12 cellular contexts compared by ENCODE assay signal in genomic region chr16:70680495-70681381, GRCh38. TPM values are rescaled to one million over a fixed set of nuclear protein-coding genes. Genes with fewer than 3 reads are reported as not detected.
DNase-seq lines count a peak whose midpoint lies in the region; ATAC-seq and TF ChIP-seq lines count a peak whose summit lies in the region.
"Had no signal": no experiment of that assay in that cellular context is flagged by ENCODE, and none has a peak within 500 bp of the region (broad histone marks: within the 10 kb centered on the region; RNA-seq: fewer than 3 reads in every experiment).

No MANE protein-coding gene starts in this region.

- intact Hi-C loops in right lobe of liver (cut with DNase I): loop anchor here (5.0 to 10.0 kb wide), 3 partner anchors 54 to 87 kb away; no protein-coding TSS in a partner anchor
- intact Hi-C loops in stomach (cut with DNase I; ENCODE audit: low total_unique reads): no loop called here

- H3K4me3 ChIP-seq in right lobe of liver (no peak overlapping the region), stomach (peak overlapping the region in 1 of 4 donors; percentile 0)
- H3K4me3 ChIP-seq: left lung had no signal

- 33% methylated on average over 2 of the region's 18 CpGs for WGBS in right lobe of liver (ENCODE audit: insufficient coverage, low coverage, low lambda C conversion rate, missing lambda C conversion rate)
- 60 to 74% (median 73%) methylated on average over 9 to 18 of the region's 18 CpGs for WGBS in stomach, 5 donors

- H3K27me3 ChIP-seq in right lobe of liver (no peaks in the 10 kb centered on the region), stomach (peaks cover 0 to 11% (median 0%) of the 10 kb centered on the region in 3 donors)

- CTCF ChIA-PET in HEK293T (lab: Yijun Ruan, JAX): interaction anchor here (1.3 kb wide), 1 partner anchor 91 kb away, joined by 3 read pairs; no protein-coding TSS in a partner anchor

- DNase-seq in HFFc6: no peak
- peak; percentile 68 for DNase-seq in chondrocyte (ENCODE audit: low spot score)
- peak in 2 of 3 donors; percentile 26 to 48 for DNase-seq in right lobe of liver
- no peak for DNase-seq in stomach
- DNase-seq in dedifferentiated amniotic fluid mesenchymal stem cell (ENCODE audit: extremely low spot score): no peak
- no peak for DNase-seq in HEK293T (ENCODE audit: extremely low spot score)
- DNase-seq in GDM1 (lab: John Stamatoyannopoulos, UW): no peak
- DNase-seq in NCI-H345 treated with DMSO at 0.1 percent for 48 hours (lab: John Stamatoyannopoulos, UW; ENCODE audit: unreplicated experiment): no peak
- DNase-seq: activated CD4-positive, alpha-beta T cell treated with anti-CD3 and anti-CD28 coated beads, Interleukin-2, amount 50 U/mL, for 1 hour; activated gamma-delta T cell treated with Interleukin-2 at 50 U/mL for 16 hours; NCI-H1436 treated with DMSO at 0.1 percent for 48 hours had no signal

- POLR2A ChIA-PET in HEK293T (lab: Yijun Ruan, JAX): no interaction called here

- H3K36me3 Mint-ChIP-seq in HFFc6 (ENCODE audit: low read depth) (peaks cover 4% of the 10 kb centered on the region; the same call in 1 of the 2 replicates), chondrocyte (ENCODE audit: low read depth) (peaks cover 19% of the 10 kb centered on the region)

- H3K9me3 ChIP-seq in right lobe of liver (no peaks in the 10 kb centered on the region), stomach (no peaks in the 10 kb centered on the region)
- H3K9me3 ChIP-seq: left lung had no signal

- H3K27ac Mint-ChIP-seq in HFFc6 (peak overlapping the region; percentile 61), chondrocyte (ENCODE audit: unreplicated experiment) (peak overlapping the region; percentile 86)

- no peak for TF ChIP-seq EP300 in stomach (IDR thresholded peaks at IDR 0.05)

- H3K36me3 ChIP-seq in right lobe of liver (peaks cover 0 to 43% (median 21%) of the 10 kb centered on the region in 4 donors), stomach (peaks cover 26 to 42% (median 41%) of the 10 kb centered on the region in 4 donors)

- ATAC-seq in right lobe of liver: no peak
- ATAC-seq: left lung had no signal

- no peak overlapping the region for H3K4me3 Mint-ChIP-seq in HFFc6
- peak overlapping the region; percentile 4 for H3K4me3 Mint-ChIP-seq in chondrocyte (ENCODE audit: unreplicated experiment)

- H3K9me3 Mint-ChIP-seq in HFFc6: no peaks in the 10 kb centered on the region
- no peaks in the 10 kb centered on the region for H3K9me3 Mint-ChIP-seq in chondrocyte (ENCODE audit: low read depth)

- H3K4me1 ChIP-seq in right lobe of liver (peaks cover 0 to 40% (median 13%) of the 10 kb centered on the region in 4 donors), stomach (peaks cover 50 to 60% (median 55%) of the 10 kb centered on the region in 4 donors)

- TF ChIP-seq POLR2A in right lobe of liver (IDR thresholded peaks at IDR 0.05): no peak
- TF ChIP-seq POLR2A in stomach (IDR thresholded peaks at IDR 0.05): no peak

- peaks cover 13% of the 10 kb centered on the region for H3K4me1 Mint-ChIP-seq in HFFc6 (ENCODE audit: low read depth)
- H3K4me1 Mint-ChIP-seq in chondrocyte (ENCODE audit: low read depth): peaks cover 45% of the 10 kb centered on the region

- H3K27ac ChIP-seq in right lobe of liver (peak overlapping the region; percentile 77 to 88 (median 83)), stomach (peak overlapping the region in 4 of 5 donors; percentile 64 to 95 (median 84))

- TF ChIP-seq CTCF in HFFc6 (IDR thresholded peaks at IDR 0.05) (no peak; the same call in 1 of the 2 replicates), chondrocyte (IDR thresholded peaks at IDR 0.05) (no peak), right lobe of liver (IDR thresholded peaks at IDR 0.05) (no peak), stomach (IDR thresholded peaks at IDR 0.05) (no peak)

- H3K27me3 Mint-ChIP-seq in HFFc6 (ENCODE audit: insufficient read depth) (peaks cover 5% of the 10 kb centered on the region; the same call in 1 of the 2 replicates), chondrocyte (ENCODE audit: low read depth) (no peaks in the 10 kb centered on the region)

TF ChIP-seq in HEK293T, 16 proteins besides CTCF, POLR2A, EP300 and RAD21:
- TF ChIP-seq FOXM1 (IDR thresholded peaks at IDR 0.05; ENCODE audit: borderline replicate concordance) (no peak), PKNOX1 (IDR thresholded peaks at IDR 0.05) (no peak), SP1 (IDR thresholded peaks at IDR 0.05) (no peak), HDGF (IDR thresholded peaks at IDR 0.05; ENCODE audit: borderline replicate concordance) (no peak), NFRKB (IDR thresholded peaks at IDR 0.05) (no peak)

RNA-seq across cellular contexts. Expression of gene MTSS2, which starts 5.1 kb away (rescaled TPM):
- total RNA-seq in HFFc6 (2021; fragmentation: NEBNext Ultra II Directional; extraction: Animal tissue kit (Norgen Biotek cat#: 25700)): 10 to 100 TPM; 82.0 to 96.1 (median 86.5) TPM
- total RNA-seq in chondrocyte (243 to 296 TPM (median 282 TPM) in 3 replicates), right lobe of liver (100 to 1,000 TPM in 2 of 6 experiments, 10 to 100 TPM in 4; 28.5 to 117 (median 80.2) TPM), stomach (10 to 100 TPM in 4 of 5 donors, 1 to 10 TPM in 1; 5.8 to 50.7 (median 17.4) TPM)
- polyA plus RNA-seq in stomach: 10 to 100 TPM; 19.7 to 42.2 (median 33.0) TPM

RNA-seq across cellular contexts. Expression of gene IL34, which starts 34.4 kb away (rescaled TPM):
- total RNA-seq in HFFc6 (2021; fragmentation: NEBNext Ultra II Directional; extraction: Animal tissue kit (Norgen Biotek cat#: 25700)): under 1 TPM in 2 of 6 experiments, not detected in 4; 0.09 TPM
- total RNA-seq in chondrocyte (13.0 to 25.0 TPM (median 20.8 TPM) in 3 replicates), right lobe of liver (1 to 10 TPM in 1 of 6 experiments, under 1 TPM in 5; 0.27 to 1.1 (median 0.49) TPM), stomach (1 to 10 TPM in 1 of 5 donors, under 1 TPM in 2, not detected in 2; 0.45 to 2.0 (median 0.87) TPM)
- polyA plus RNA-seq in stomach: 1 to 10 TPM; 1.5 to 5.9 (median 2.1) TPM

Comparison
In these comparisons a context has a peak if more than half of its experiments do, and no peak if none do; other contexts are left out.
1. DNase-seq: peak in chondrocyte (single experiment) and right lobe of liver (2 of 3); none in HFFc6 (single experiment), stomach (single experiment), dedifferentiated amniotic fluid mesenchymal stem cell (single experiment), HEK293T (single experiment), GDM1 (single experiment) and NCI-H345 treated with DMSO at 0.1 percent for 48 hours (single experiment).